8 cellular contexts compared by ENCODE assay signal in the genomic region with DNA sequence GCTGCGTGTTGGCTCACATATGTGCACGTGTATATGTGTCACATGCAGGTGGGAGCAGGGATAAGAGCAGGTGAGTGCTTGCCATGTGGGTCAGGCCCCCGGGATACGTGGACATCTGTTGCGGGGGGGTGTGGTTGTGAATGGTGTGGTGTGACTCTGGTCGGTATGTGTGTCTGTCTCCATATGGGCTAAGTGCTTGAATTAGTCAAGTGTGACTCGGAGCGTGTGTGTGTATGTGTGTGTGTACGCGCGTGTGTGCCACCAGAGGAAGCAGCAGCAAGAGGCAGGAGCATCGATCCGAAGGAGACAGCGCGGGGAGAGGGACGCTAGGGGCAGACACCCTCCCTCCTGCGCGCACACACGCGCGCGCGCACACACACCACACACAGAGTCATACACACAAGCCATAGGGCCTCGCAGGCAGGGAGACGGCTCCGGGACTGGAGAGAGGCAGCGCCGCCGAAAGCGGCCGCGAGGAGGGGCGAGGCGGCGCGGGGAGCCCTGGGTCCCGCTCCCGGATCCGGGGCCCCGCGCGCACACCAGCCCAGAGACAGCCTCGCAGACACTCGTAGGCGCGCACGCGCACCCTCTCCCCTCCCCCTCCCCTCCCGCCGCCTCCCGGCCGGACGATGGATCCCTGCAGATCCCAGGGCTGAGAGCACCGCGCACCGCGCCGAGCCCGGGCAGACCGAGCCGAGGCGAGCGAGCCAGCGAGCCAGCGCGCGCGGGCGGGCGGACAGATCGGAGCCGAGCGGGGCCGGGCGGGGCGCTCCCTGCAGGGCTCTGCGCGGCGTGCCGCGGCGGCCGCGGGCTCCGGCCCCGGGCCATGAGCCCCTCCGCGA.
DNase-seq lines count a peak whose midpoint lies in the region; ATAC-seq lines count a peak whose summit lies in the region.

A gene (plus strand): TSS at position 597 of the 842 bp plus-strand sequence. CDS start 1,171 bp downstream, outside the sequence.

- DNase-seq in NCI-H2081 (lab: John Stamatoyannopoulos, UW) (peak; percentile 62 to 69), NCI-H2081 treated with DMSO at 0.1 percent for 48 hours (lab: John Stamatoyannopoulos, UW) (no peak), NCI-H524 (lab: John Stamatoyannopoulos, UW) (peak; percentile 79 to 91), epidermal melanocyte (ENCODE audit: insufficient read length, low spot score) (peak; percentile 78), midbrain (lab: John Stamatoyannopoulos, UW) (peak; percentile 75)
- DNase-seq in activated CD8-positive, alpha-beta memory T cell treated with anti-CD3 and anti-CD28 coated beads, Interleukin-2, amount 50 U/mL, for 4 hours: peak; percentile 58
- peak; percentile 46 to 51 for DNase-seq in stimulated activated CD8-positive, alpha-beta memory T cell treated with anti-CD3 and anti-CD28 coated beads, Interleukin-2, amount 100 ng/mL, for 48 hours (ENCODE audit: low read depth in 2 of 2)

- no peak for ATAC-seq in HG02763 (IDR thresholded peaks at IDR 0.05; ENCODE audit: unreplicated experiment)
